8 cellular contexts compared by ENCODE assay signal in genomic region chr2:87075796-87076252, GRCh38. TPM values are rescaled to one million over a fixed set of nuclear protein-coding genes. Genes with fewer than 3 reads are reported as not detected.
DNase-seq lines count a peak whose midpoint lies in the region; TF ChIP-seq lines count a peak whose summit lies in the region.
"Not testable (repeated sequence)": the region's sequence is repeated elsewhere in the genome, so short reads cannot be mapped to it uniquely, and the experiment has no call there.

No MANE protein-coding gene starts in this region.

- WGBS in thyroid gland, 2 donors: no CpG with 5 or more reads among the region's 63 CpGs

- CTCF ChIA-PET in activated CD4-positive, alpha-beta T cell treated with anti-CD3 and anti-CD28 coated beads, Interleukin-2, amount 10 ng/mL, durations not matched to agents 7 days and 5 days (lab: Charles Lee): not testable (repeated sequence)

- H3K4me3 Mint-ChIP-seq in activated CD4-positive, alpha-beta T cell treated with anti-CD3 and anti-CD28 coated beads, Interleukin-2, amount 10 ng/mL, durations not matched to agents 7 days and 5 days: peak overlapping the region; percentile 71

- peak overlapping the region; percentile 89 to 98 (median 89) for H3K27ac ChIP-seq in thyroid gland

- H3K27me3 ChIP-seq in iPS-15b (ENCODE audit: control insufficient read depth, insufficient read depth, low read length); thyroid gland: not testable (repeated sequence)

- not testable (repeated sequence) for H3K9me3 Mint-ChIP-seq in activated CD4-positive, alpha-beta T cell treated with anti-CD3 and anti-CD28 coated beads, Interleukin-2, amount 10 ng/mL, durations not matched to agents 7 days and 5 days

- POLR2A ChIA-PET in activated CD4-positive, alpha-beta T cell treated with anti-CD3 and anti-CD28 coated beads, Interleukin-2, amount 10 ng/mL, durations not matched to agents 7 days and 5 days (lab: Charles Lee): not testable (repeated sequence)

- not testable (repeated sequence) for H3K27me3 Mint-ChIP-seq in activated CD4-positive, alpha-beta T cell treated with anti-CD3 and anti-CD28 coated beads, Interleukin-2, amount 10 ng/mL, durations not matched to agents 7 days and 5 days

- H3K36me3 Mint-ChIP-seq in activated CD4-positive, alpha-beta T cell treated with anti-CD3 and anti-CD28 coated beads, Interleukin-2, amount 10 ng/mL, durations not matched to agents 7 days and 5 days (ENCODE audit: low read depth): not testable (repeated sequence)

- not testable (repeated sequence) for TF ChIP-seq POLR2A in thyroid gland (IDR thresholded peaks at IDR 0.05)

- H3K36me3 ChIP-seq in iPS-15b (ENCODE audit: control insufficient read depth, insufficient read depth, low read length); thyroid gland: not testable (repeated sequence)

- not testable (repeated sequence) for H3K4me1 Mint-ChIP-seq in activated CD4-positive, alpha-beta T cell treated with anti-CD3 and anti-CD28 coated beads, Interleukin-2, amount 10 ng/mL, durations not matched to agents 7 days and 5 days

- not testable (repeated sequence) for TF ChIP-seq CTCF in GM12864 (IDR thresholded peaks at IDR 0.05; ENCODE audit: low read depth, low read length, missing control alignments); thyroid gland (IDR thresholded peaks at IDR 0.05)

- not testable (repeated sequence) for H3K9me3 ChIP-seq in iPS-15b (ENCODE audit: control insufficient read depth, insufficient read depth, low read length); thyroid gland

- H3K27ac Mint-ChIP-seq in activated CD4-positive, alpha-beta T cell treated with anti-CD3 and anti-CD28 coated beads, Interleukin-2, amount 10 ng/mL, durations not matched to agents 7 days and 5 days: peak overlapping the region; percentile 89

- not testable (repeated sequence) for DNase-seq in GM12864 (ENCODE audit: low read depth)
- DNase-seq in HCEC 1CT (peak; percentile 46), HuH-7 (ENCODE audit: low spot score) (peak; percentile 2), posterior vena cava (ENCODE audit: low spot score) (peak; percentile 86), thyroid gland (peak; percentile 69 to 70)
- peak; percentile 58 for DNase-seq in activated CD4-positive, alpha-beta T cell treated with anti-CD3 and anti-CD28 coated beads, Interleukin-2, amount 10 ng/mL, durations not matched to agents 7 days and 5 days
- peak; percentile 65 for DNase-seq in central memory CD4-positive, alpha-beta T cell

- H3K4me3 ChIP-seq in GM12864 (ENCODE audit: low read depth, low read length): peak overlapping the region; percentile 73
- peak overlapping the region; percentile 46 for H3K4me3 ChIP-seq in iPS-15b (ENCODE audit: low read depth, low read length)
- peak overlapping the region in 2 of 3 donors; percentile 69 to 77 for H3K4me3 ChIP-seq in thyroid gland (replicated peaks in 1 of 3)

- intact Hi-C loops in posterior vena cava (cut with DNase I); thyroid gland (cut with DNase I): not testable (repeated sequence)

- not testable (repeated sequence) for H3K9ac ChIP-seq in iPS-15b (ENCODE audit: low read depth, low read length)

- not testable (repeated sequence) for H3K4me1 ChIP-seq in iPS-15b (ENCODE audit: control insufficient read depth, insufficient read depth, low read length); thyroid gland

RNA-seq across cellular contexts. Expression of gene PLGLB1, which starts 54.2 kb away (rescaled TPM):
- total RNA-seq in activated CD4-positive, alpha-beta T cell treated with anti-CD3 and anti-CD28 coated beads, Interleukin-2, amount 10 ng/mL, durations not matched to agents 7 days and 5 days: 1 to 10 TPM; 3.1 to 4.7 TPM
- total RNA-seq in posterior vena cava: 1 to 10 TPM in 1 of 2 donors, under 1 TPM in 1; 0.42 to 1.4 TPM
- 1 to 10 TPM; 2.3 to 10.0 (median 5.0) TPM for total RNA-seq in thyroid gland
